In the genomic region with DNA sequence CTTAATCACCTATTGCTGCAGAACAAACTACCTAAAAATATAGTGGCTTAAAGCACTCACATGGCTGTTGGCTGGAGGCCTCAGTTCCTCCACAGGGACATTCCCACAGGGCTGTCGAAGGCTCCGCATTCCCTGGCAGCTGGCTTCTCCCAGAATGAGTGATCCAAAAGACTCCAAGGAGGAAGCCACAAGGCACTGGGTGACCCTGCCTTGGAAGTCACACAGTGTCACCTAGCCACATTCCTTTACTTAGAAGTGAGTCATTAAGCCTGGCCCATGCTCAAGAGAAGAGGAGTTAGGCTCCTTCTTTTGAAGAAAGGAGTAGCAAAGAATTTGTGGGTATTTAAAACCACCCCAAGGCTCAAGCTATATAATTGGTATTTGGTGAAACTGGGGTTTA, we compare ENCODE assay signal across 17 cellular contexts.
DNase-seq lines count a peak whose midpoint lies in the region; ATAC-seq, FAIRE-seq and TF ChIP-seq lines count a peak whose summit lies in the region.
"Had no signal": no experiment of that assay in that cellular context is flagged by ENCODE, and none has a peak within 500 bp of the region (broad histone marks: within the 10 kb centered on the region; RNA-seq: fewer than 3 reads in every experiment).

No MANE protein-coding gene starts in this region.

- H3K4me3 ChIP-seq in AG04449 (ENCODE audit: low read depth, low read length) (no peak overlapping the region), K562 (no peak overlapping the region), left lung (no peak overlapping the region)
- H3K4me3 ChIP-seq: SK-N-MC had no signal

- H3K27ac ChIP-seq in K562 (ENCODE audit: extremely low read depth, low read depth, low read length) (no peak overlapping the region), left lung (no peak overlapping the region)
- H3K27ac ChIP-seq: epithelial cell of prostate, SK-N-MC had no signal

- TF ChIP-seq RAD21 in K562 (CRISPR knock-in tag; conservative IDR thresholded peaks at IDR 0.05 in 1 of 2, IDR thresholded peaks at IDR 0.05 in 1 of 2), result no peak

- TF ChIP-seq CTCF in AG04449 (IDR thresholded peaks at IDR 0.05; ENCODE audit: insufficient read depth, low read length, missing control alignments) (no peak), HFFc6 (IDR thresholded peaks at IDR 0.05) (no peak), K562 (IDR thresholded peaks at IDR 0.05 in 2 of 3, conservative IDR thresholded peaks at IDR 0.05 in 1 of 3; ENCODE audit: insufficient read depth in 2 of 3, low read depth in 1 of 3, low read length in 3 of 3) (no peak), left lung (IDR thresholded peaks at IDR 0.05) (no peak)

- no peak overlapping the region for H3K4me2 ChIP-seq in K562 (ENCODE audit: insufficient read depth, low read length)

- H3K36me3 ChIP-seq in K562 (ENCODE audit: control insufficient read depth, insufficient read depth, low read length) (no peaks in the 10 kb centered on the region), left lung (no peaks in the 10 kb centered on the region)

- FAIRE-seq in K562 (lab: Jason Lieb, UNC), result no peak

- TF ChIP-seq EP300 in K562 (IDR thresholded peaks at IDR 0.05; ENCODE audit: low read length), result no peak

- H3K4me1 Mint-ChIP-seq in HFFc6 (ENCODE audit: low read depth), result peaks cover 56% of the 10 kb centered on the region
- H3K4me1 Mint-ChIP-seq: B cell had no signal

- H3K27me3 ChIP-seq in K562 (ENCODE audit: control insufficient read depth in 2 of 2, insufficient read depth in 2 of 2, low read length in 2 of 2), result no peaks in the 10 kb centered on the region
- no peaks in the 10 kb centered on the region for H3K27me3 ChIP-seq in left lung

- H3K79me2 ChIP-seq in K562 (ENCODE audit: control insufficient read depth, insufficient read depth, low read length), result no peaks in the 10 kb centered on the region

- H3K27ac Mint-ChIP-seq in HFFc6, result peak overlapping the region; percentile 74
- H3K27ac Mint-ChIP-seq: activated T-helper 17 cell treated with anti-CD3 and anti-CD28 coated beads, Interleukin-2, amount 50 U/mL, for 72 hours; B cell; nephron progenitor cell had no signal

- no peaks in the 10 kb centered on the region for H4K20me1 ChIP-seq in K562 (replicated peaks; ENCODE audit: control insufficient read depth, insufficient read depth, low read length)

- 0 out of 2 replicates have a peak overlapping the region, but pooled peaks have one; percentile 20 for H3K4me3 Mint-ChIP-seq in HFFc6
- H3K4me3 Mint-ChIP-seq: activated T-helper 17 cell treated with anti-CD3 and anti-CD28 coated beads, Interleukin-2, amount 50 U/mL, for 72 hours; B cell; nephron progenitor cell had no signal

- intact Hi-C loops in K562 (cut with micrococcal nuclease), result no loop called here
- intact Hi-C loops in left lung (cut with DNase I), result no loop called here

- peak overlapping the region; percentile 66 for H2AFZ ChIP-seq in K562 (ENCODE audit: low read depth, low read length)

- H3K4me1 ChIP-seq in K562 (replicated peaks in 1 of 2; ENCODE audit: control insufficient read depth in 2 of 2, insufficient read depth in 2 of 2, low read length in 2 of 2), result peaks cover 5 to 6% of the 10 kb centered on the region in 2 experiments; a peak in 4 of 5 replicates
- H3K4me1 ChIP-seq in left lung, result no peaks in the 10 kb centered on the region

- POLR2A ChIA-PET in AG04449 (lab: Yijun Ruan, JAX), result no interaction called here
- POLR2A ChIA-PET in K562 (lab: Yijun Ruan, JAX), result no interaction called here

- DNase-seq in AG04449 (ENCODE audit: low read depth, low spot score) (peak; percentile 21), HFFc6 (peak; percentile 80), K562 (ENCODE audit: extremely low read depth in 1 of 4, low spot score in 3 of 4) (no peak), left lung (peak in 1 of 2 donors; percentile 59), kidney glomerular epithelial cell (lab: John Stamatoyannopoulos, UW) (no peak), T-helper 1 cell (no peak)
- DNase-seq: activated CD4-positive, alpha-beta T cell treated with anti-CD3 and anti-CD28 coated beads for 4 hours; GF-D8; NCI-H1092; nephron progenitor cell; stimulated activated CD8-positive, alpha-beta memory T cell treated with anti-CD3 and anti-CD28 coated beads, Interleukin-4, amount 100 ng/mL, for 48 hours had no signal

- H3K9me1 ChIP-seq in K562 (ENCODE audit: control insufficient read depth, insufficient read depth, low read length), result no peaks in the 10 kb centered on the region

- TF ChIP-seq POLR2A in K562 (conservative IDR thresholded peaks at IDR 0.05), result no peak

- H3K27me3 Mint-ChIP-seq in HFFc6 (ENCODE audit: insufficient read depth), result peaks cover 6% of the 10 kb centered on the region
- H3K27me3 Mint-ChIP-seq: activated T-helper 17 cell treated with anti-CD3 and anti-CD28 coated beads, Interleukin-2, amount 50 U/mL, for 72 hours; B cell had no signal

- peaks cover 7% of the 10 kb centered on the region for H3K9me3 ChIP-seq in K562 (replicated peaks; ENCODE audit: control insufficient read depth, insufficient read depth, low read depth, low read length)
- no peaks in the 10 kb centered on the region for H3K9me3 ChIP-seq in left lung

- CTCF ChIA-PET in AG04449 (lab: Yijun Ruan, JAX) (no interaction called here), K562 (lab: Yijun Ruan, JAX; ENCODE audit: low intra/inter-chr PET ratio) (interaction anchor here (0.6 kb wide), 1 partner anchor 239 kb away, joined by 6 read pairs; no protein-coding TSS in a partner anchor)

- BruUV-seq in K562 (replicated peaks; lab: Mats Ljungman, UMichigan), result no TSS peak

- in situ Hi-C loops in K562 (cut with MboI), result no loop called here

- no peak overlapping the region for H3K9ac ChIP-seq in K562 (ENCODE audit: insufficient read depth in 1 of 2, low read depth in 2 of 2, low read length in 2 of 2)

- ATAC-seq in K562 (0 out of 3 replicates have a peak, but pooled peaks have one; percentile 19), left lung (peak; percentile 96), GM21381 (IDR thresholded peaks at IDR 0.05; ENCODE audit: unreplicated experiment) (no peak), HG03571 (IDR thresholded peaks at IDR 0.05; ENCODE audit: unreplicated experiment) (no peak)
- ATAC-seq: activated T-helper 17 cell treated with anti-CD3 and anti-CD28 coated beads, Interleukin-2, amount 50 U/mL, for 72 hours had no signal

- peaks cover 12% of the 10 kb centered on the region; the same call in 1 of the 2 replicates for H3K36me3 Mint-ChIP-seq in HFFc6 (ENCODE audit: low read depth)

- WGBS in K562 (ENCODE audit: insufficient coverage, low coverage, missing lambda C conversion rate), result 75% methylated on average over 2 of the region's 2 CpGs

- H3K9me3 Mint-ChIP-seq in HFFc6, result peaks cover 6% of the 10 kb centered on the region; the same call in 1 of the 2 replicates

TF ChIP-seq in K562, 482 proteins besides CTCF, POLR2A, EP300 and RAD21:
- TF ChIP-seq SUPT5H (IDR thresholded peaks at IDR 0.05) (no peak), FOSL1 (tag; conservative IDR thresholded peaks at IDR 0.05) (0 out of 2 replicates have a peak, but pooled peaks have one; percentile 15)

Comparison
In these comparisons a context has a peak if more than half of its experiments do, and no peak if none do; other contexts are left out.
1. DNase-seq: peak in AG04449 (single experiment) and HFFc6 (single experiment); none in K562 (0 of 4), kidney glomerular epithelial cell (single experiment) and T-helper 1 cell (0 of 5).
2. ATAC-seq: peak in K562 (single experiment) and left lung (single experiment); none in GM21381 (single experiment) and HG03571 (single experiment).